ENCODE assay signal across 28 cellular contexts in genomic region chr12:75702477-75703093, GRCh38.
A peak's percentile ranks its signal among the peaks of the same experiment; 100 is the strongest.
DNase-seq lines count a peak whose midpoint lies in the region; ATAC-seq and TF ChIP-seq lines count a peak whose summit lies in the region.
"Had no signal": no experiment of that assay in that cellular context is flagged by ENCODE, and none has a peak within 500 bp of the region (broad histone marks: within the 10 kb centered on the region; RNA-seq: fewer than 3 reads in every experiment).

No MANE protein-coding gene starts in this region.

- intact Hi-C loops in activated CD8-positive, alpha-beta T cell treated with anti-CD3 and anti-CD28 coated beads for 36 hours (cut with micrococcal nuclease), result no loop called here
- intact Hi-C loops in CD4-positive, alpha-beta memory T cell (cut with micrococcal nuclease), result loop anchor here (2.0 kb wide), 1 partner anchor 20 kb away; no protein-coding TSS in a partner anchor
- intact Hi-C loops in naive thymus-derived CD4-positive, alpha-beta T cell (cut with micrococcal nuclease), result loop anchor here in 1 of 2 donors (2.0 kb wide), 1 partner anchor 20 kb away; no protein-coding TSS in a partner anchor

- no peak for DNase-seq in activated CD8-positive, alpha-beta T cell treated with anti-CD3 and anti-CD28 coated beads, Interleukin-2, amount 10 ng/mL, durations not matched to agents 7 days and 5 days
- no peak for DNase-seq in activated CD8-positive, alpha-beta T cell treated with anti-CD3 and anti-CD28 coated beads for 36 hours
- DNase-seq in CD4-positive, alpha-beta memory T cell, result peak in 3 of 5 donors; percentile 4 to 25 (median 19)
- no peak for DNase-seq in T-helper 17 cell
- DNase-seq in naive thymus-derived CD4-positive, alpha-beta T cell, result peak in 1 of 9 donors; percentile 21
- DNase-seq: activated T-cell treated with anti-CD3 and anti-CD28 coated beads, Interleukin-2, amount 50 U/mL, for 24 hours; H7; hypothalamus; KG1; left cardiac atrium; MM.1S; mucosa of descending colon; NCI-H2029; NCI-H524; NK-92 treated with Interleukin-12 subunit alpha and Interleukin-12 subunit beta, amount 100 ng/mL, for 24 hours; PC-9; retina; upper lobe of right lung had no signal

- no peaks in the 10 kb centered on the region for H3K36me3 Mint-ChIP-seq in activated CD8-positive, alpha-beta T cell treated with anti-CD3 and anti-CD28 coated beads, Interleukin-2, amount 10 ng/mL, durations not matched to agents 7 days and 5 days (ENCODE audit: low read depth)
- H3K36me3 Mint-ChIP-seq in activated CD8-positive, alpha-beta T cell treated with anti-CD3 and anti-CD28 coated beads for 36 hours (ENCODE audit: low read depth), result no peaks in the 10 kb centered on the region
- H3K36me3 Mint-ChIP-seq in CD4-positive, alpha-beta memory T cell, result no peaks in the 10 kb centered on the region
- no peaks in the 10 kb centered on the region for H3K36me3 Mint-ChIP-seq in T-helper 17 cell (ENCODE audit: low read depth)
- no peaks in the 10 kb centered on the region for H3K36me3 Mint-ChIP-seq in naive thymus-derived CD4-positive, alpha-beta T cell
- H3K36me3 Mint-ChIP-seq: neural progenitor cell had no signal

- H3K27ac ChIP-seq in CD4-positive, alpha-beta memory T cell (ENCODE audit: low read depth, low read length), result no peak overlapping the region
- no peak overlapping the region for H3K27ac ChIP-seq in naive thymus-derived CD4-positive, alpha-beta T cell (ENCODE audit: low read depth, low read length)
- H3K27ac ChIP-seq: gastroesophageal sphincter, neural progenitor cell, parathyroid adenoma, PC-9, upper lobe of right lung had no signal

- no peak overlapping the region for H3K4me3 ChIP-seq in CD4-positive, alpha-beta memory T cell (ENCODE audit: low read length in 2 of 2)
- no peak overlapping the region for H3K4me3 ChIP-seq in naive thymus-derived CD4-positive, alpha-beta T cell (ENCODE audit: low read length)
- H3K4me3 ChIP-seq: gastroesophageal sphincter, GM12878, mucosa of descending colon, neural progenitor cell, PC-9, skin epidermis, upper lobe of right lung had no signal

- no peaks in the 10 kb centered on the region for H3K9me3 Mint-ChIP-seq in activated CD8-positive, alpha-beta T cell treated with anti-CD3 and anti-CD28 coated beads, Interleukin-2, amount 10 ng/mL, durations not matched to agents 7 days and 5 days (ENCODE audit: insufficient read depth)
- no peaks in the 10 kb centered on the region for H3K9me3 Mint-ChIP-seq in activated CD8-positive, alpha-beta T cell treated with anti-CD3 and anti-CD28 coated beads for 36 hours
- H3K9me3 Mint-ChIP-seq in CD4-positive, alpha-beta memory T cell, result no peaks in the 10 kb centered on the region
- H3K9me3 Mint-ChIP-seq in naive thymus-derived CD4-positive, alpha-beta T cell, result no peaks in the 10 kb centered on the region
- H3K9me3 Mint-ChIP-seq: activated T-cell treated with anti-CD3 and anti-CD28 coated beads, Interleukin-2, amount 50 U/mL, for 24 hours; neural progenitor cell had no signal

- POLR2A ChIA-PET in activated CD8-positive, alpha-beta T cell treated with anti-CD3 and anti-CD28 coated beads, Interleukin-2, amount 10 ng/mL, durations not matched to agents 7 days and 5 days (lab: Charles Lee), result no interaction called here
- POLR2A ChIA-PET in activated CD8-positive, alpha-beta T cell treated with anti-CD3 and anti-CD28 coated beads for 36 hours (lab: Charles Lee), result no interaction called here
- POLR2A ChIA-PET in CD4-positive, alpha-beta memory T cell (lab: Charles Lee; ENCODE audit: partially characterized antibody), result no interaction called here
- POLR2A ChIA-PET in naive thymus-derived CD4-positive, alpha-beta T cell (lab: Charles Lee), result no interaction called here

- H3K27me3 ChIP-seq in CD4-positive, alpha-beta memory T cell (ENCODE audit: insufficient read depth, low read length), result no peaks in the 10 kb centered on the region
- no peaks in the 10 kb centered on the region for H3K27me3 ChIP-seq in naive thymus-derived CD4-positive, alpha-beta T cell (ENCODE audit: control insufficient read depth in 2 of 2, insufficient read depth in 2 of 2, low read length in 2 of 2)
- H3K27me3 ChIP-seq: gastroesophageal sphincter, neural progenitor cell, upper lobe of right lung had no signal

- CTCF ChIA-PET in activated CD8-positive, alpha-beta T cell treated with anti-CD3 and anti-CD28 coated beads, Interleukin-2, amount 10 ng/mL, durations not matched to agents 7 days and 5 days (lab: Charles Lee), result no interaction called here
- CTCF ChIA-PET in activated CD8-positive, alpha-beta T cell treated with anti-CD3 and anti-CD28 coated beads for 36 hours (lab: Charles Lee), result no interaction called here
- CTCF ChIA-PET in CD4-positive, alpha-beta memory T cell (lab: Charles Lee; ENCODE audit: partially characterized antibody), result no interaction called here
- CTCF ChIA-PET in naive thymus-derived CD4-positive, alpha-beta T cell (lab: Charles Lee), result no interaction called here

- no peak for ATAC-seq in activated CD8-positive, alpha-beta T cell treated with anti-CD3 and anti-CD28 coated beads, Interleukin-2, amount 10 ng/mL, durations not matched to agents 7 days and 5 days
- ATAC-seq in activated CD8-positive, alpha-beta T cell treated with anti-CD3 and anti-CD28 coated beads for 36 hours, result no peak
- ATAC-seq in T-helper 17 cell (no peak), HG03039 (IDR thresholded peaks at IDR 0.05; ENCODE audit: unreplicated experiment) (no peak), GM21423 (IDR thresholded peaks at IDR 0.05; ENCODE audit: unreplicated experiment) (no peak), GM19463 (IDR thresholded peaks at IDR 0.05; ENCODE audit: unreplicated experiment) (no peak)
- ATAC-seq in naive thymus-derived CD4-positive, alpha-beta T cell, result no peak
- ATAC-seq: gastroesophageal sphincter, GM12878, left cardiac atrium, mucosa of descending colon, Right ventricle myocardium inferior, SK-N-SH treated with all-trans-retinoic acid at 6 μM for 48 hours, upper lobe of right lung had no signal

- peak overlapping the region; percentile 57 for H3K27ac Mint-ChIP-seq in activated CD8-positive, alpha-beta T cell treated with anti-CD3 and anti-CD28 coated beads, Interleukin-2, amount 10 ng/mL, durations not matched to agents 7 days and 5 days
- no peak overlapping the region for H3K27ac Mint-ChIP-seq in activated CD8-positive, alpha-beta T cell treated with anti-CD3 and anti-CD28 coated beads for 36 hours
- H3K27ac Mint-ChIP-seq in CD4-positive, alpha-beta memory T cell, result peak overlapping the region in 6 of 7 donors; percentile 41 to 75 (median 68)
- H3K27ac Mint-ChIP-seq in T-helper 17 cell, result peak overlapping the region; percentile 65
- peak overlapping the region in 7 of 9 donors; percentile 7 to 80 (median 37) for H3K27ac Mint-ChIP-seq in naive thymus-derived CD4-positive, alpha-beta T cell
- H3K27ac Mint-ChIP-seq: activated T-cell treated with anti-CD3 and anti-CD28 coated beads, Interleukin-2, amount 50 U/mL, for 24 hours; neural progenitor cell had no signal

- H3K9me3 ChIP-seq in CD4-positive, alpha-beta memory T cell (ENCODE audit: control insufficient read depth in 1 of 2, low read length in 2 of 2), result no peaks in the 10 kb centered on the region
- no peaks in the 10 kb centered on the region for H3K9me3 ChIP-seq in T-helper 17 cell (ENCODE audit: control insufficient read depth, low read length, poor library complexity, severe bottlenecking)
- no peaks in the 10 kb centered on the region for H3K9me3 ChIP-seq in naive thymus-derived CD4-positive, alpha-beta T cell (ENCODE audit: control insufficient read depth in 2 of 3, low read length in 3 of 3)
- H3K9me3 ChIP-seq: gastroesophageal sphincter, mucosa of descending colon, upper lobe of right lung had no signal

- TF ChIP-seq CTCF in activated CD8-positive, alpha-beta T cell treated with anti-CD3 and anti-CD28 coated beads for 36 hours (IDR thresholded peaks at IDR 0.05), result no peak

- H3K4me3 Mint-ChIP-seq in activated CD8-positive, alpha-beta T cell treated with anti-CD3 and anti-CD28 coated beads, Interleukin-2, amount 10 ng/mL, durations not matched to agents 7 days and 5 days, result no peak overlapping the region
- H3K4me3 Mint-ChIP-seq in activated CD8-positive, alpha-beta T cell treated with anti-CD3 and anti-CD28 coated beads for 36 hours, result no peak overlapping the region
- H3K4me3 Mint-ChIP-seq in CD4-positive, alpha-beta memory T cell, result peak overlapping the region; percentile 33 to 81 (median 70)
- H3K4me3 Mint-ChIP-seq in T-helper 17 cell, result peak overlapping the region; percentile 62
- peak overlapping the region in 7 of 10 donors; percentile 2 to 73 (median 59) for H3K4me3 Mint-ChIP-seq in naive thymus-derived CD4-positive, alpha-beta T cell
- H3K4me3 Mint-ChIP-seq: activated T-cell treated with anti-CD3 and anti-CD28 coated beads, Interleukin-2, amount 50 U/mL, for 24 hours; neural progenitor cell had no signal

- peaks cover 1% of the 10 kb centered on the region for H3K27me3 Mint-ChIP-seq in activated CD8-positive, alpha-beta T cell treated with anti-CD3 and anti-CD28 coated beads, Interleukin-2, amount 10 ng/mL, durations not matched to agents 7 days and 5 days (ENCODE audit: low read depth)
- peaks cover 2% of the 10 kb centered on the region for H3K27me3 Mint-ChIP-seq in activated CD8-positive, alpha-beta T cell treated with anti-CD3 and anti-CD28 coated beads for 36 hours
- no peaks in the 10 kb centered on the region for H3K27me3 Mint-ChIP-seq in CD4-positive, alpha-beta memory T cell
- H3K27me3 Mint-ChIP-seq in T-helper 17 cell, result no peaks in the 10 kb centered on the region
- peaks cover 0 to 7% (median 0%) of the 10 kb centered on the region in 5 donors for H3K27me3 Mint-ChIP-seq in naive thymus-derived CD4-positive, alpha-beta T cell

- no peaks in the 10 kb centered on the region for H3K36me3 ChIP-seq in CD4-positive, alpha-beta memory T cell (ENCODE audit: insufficient read depth, low read length)
- H3K36me3 ChIP-seq in naive thymus-derived CD4-positive, alpha-beta T cell (ENCODE audit: control insufficient read depth in 2 of 3, insufficient read depth in 3 of 3, low read length in 3 of 3), result no peaks in the 10 kb centered on the region
- H3K36me3 ChIP-seq: gastroesophageal sphincter, neural progenitor cell, upper lobe of right lung had no signal

- H3K4me1 Mint-ChIP-seq in activated CD8-positive, alpha-beta T cell treated with anti-CD3 and anti-CD28 coated beads, Interleukin-2, amount 10 ng/mL, durations not matched to agents 7 days and 5 days (ENCODE audit: low read depth), result peaks cover 7% of the 10 kb centered on the region
- peaks cover 8% of the 10 kb centered on the region for H3K4me1 Mint-ChIP-seq in activated CD8-positive, alpha-beta T cell treated with anti-CD3 and anti-CD28 coated beads for 36 hours (ENCODE audit: low read depth)
- H3K4me1 Mint-ChIP-seq in CD4-positive, alpha-beta memory T cell, result peaks cover 14 to 18% (median 17%) of the 10 kb centered on the region in 4 donors
- peaks cover 13% of the 10 kb centered on the region for H3K4me1 Mint-ChIP-seq in T-helper 17 cell
- H3K4me1 Mint-ChIP-seq in naive thymus-derived CD4-positive, alpha-beta T cell, result peaks cover 8 to 21% (median 14%) of the 10 kb centered on the region in 7 donors

- H3K4me1 ChIP-seq in CD4-positive, alpha-beta memory T cell (ENCODE audit: insufficient read depth, low read length), result peaks cover 19% of the 10 kb centered on the region
- peaks cover 6 to 7% of the 10 kb centered on the region in 2 donors for H3K4me1 ChIP-seq in naive thymus-derived CD4-positive, alpha-beta T cell (ENCODE audit: control insufficient read depth in 2 of 2, insufficient read depth in 2 of 2, low read length in 2 of 2)
- H3K4me1 ChIP-seq: neural progenitor cell had no signal

Comparison
In these comparisons a context has a peak if more than half of its experiments do, and no peak if none do; other contexts are left out.
1. DNase-seq: peak in CD4-positive, alpha-beta memory T cell (3 of 5); none in activated CD8-positive, alpha-beta T cell treated with anti-CD3 and anti-CD28 coated beads, Interleukin-2, amount 10 ng/mL, durations not matched to agents 7 days and 5 days (single experiment), activated CD8-positive, alpha-beta T cell treated with anti-CD3 and anti-CD28 coated beads for 36 hours (single experiment) and T-helper 17 cell (0 of 3).
2. H3K4me3 Mint-ChIP-seq: peak in CD4-positive, alpha-beta memory T cell (8 of 8), T-helper 17 cell (single experiment) and naive thymus-derived CD4-positive, alpha-beta T cell (7 of 10); none in activated CD8-positive, alpha-beta T cell treated with anti-CD3 and anti-CD28 coated beads, Interleukin-2, amount 10 ng/mL, durations not matched to agents 7 days and 5 days (single experiment) and activated CD8-positive, alpha-beta T cell treated with anti-CD3 and anti-CD28 coated beads for 36 hours (single experiment).